In the genomic region with DNA sequence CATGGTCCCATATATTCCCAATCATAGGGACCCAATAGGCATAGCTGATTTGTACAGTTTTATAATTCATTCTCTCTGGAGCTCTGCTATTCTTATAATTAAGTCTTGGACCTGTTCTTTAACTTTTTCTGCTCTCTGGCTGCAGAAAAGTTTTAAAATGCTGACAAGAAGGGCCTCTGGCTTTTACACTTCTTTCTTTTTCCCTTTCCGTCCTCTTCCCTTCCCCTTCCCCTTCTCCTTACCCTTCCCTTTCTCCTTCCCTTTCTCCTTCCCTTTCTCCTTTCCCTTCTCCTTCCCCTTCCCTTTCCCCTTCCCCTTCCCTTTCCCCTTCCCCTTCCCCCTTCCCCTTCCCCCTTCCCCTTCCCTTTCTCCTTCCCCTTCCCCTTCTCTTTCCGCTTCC, we compare ENCODE assay signal across 34 cellular contexts.
"Had no signal": no experiment of that assay in that cellular context is flagged by ENCODE, and none has a peak within 500 bp of the region (broad histone marks: within the 10 kb centered on the region; RNA-seq: fewer than 3 reads in every experiment).

No MANE protein-coding gene starts in this region.

- H3K27me3 ChIP-seq: adrenal gland, ascending aorta, body of pancreas, brain microvascular endothelial cell, breast epithelium, cardiac muscle cell had no signal

- FAIRE-seq: astrocyte, bronchial epithelial cell had no signal

- H3K9me3 ChIP-seq: adrenal gland, ascending aorta, body of pancreas, breast epithelium had no signal

- DNase-seq: activated effector memory CD4-positive, alpha-beta T cell treated with anti-CD3 and anti-CD28 coated beads, Interleukin-2, amount 50 U/mL, for 16 hours; activated effector memory CD4-positive, alpha-beta T cell treated with Interleukin-2 at 50 U/mL for 16 hours; activated gamma-delta T cell; activated gamma-delta T cell treated with Interleukin-2 at 50 U/mL for 16 hours; activated naive CD4-positive, alpha-beta T cell; activated naive CD4-positive, alpha-beta T cell treated with anti-CD3 and anti-CD28 coated beads for 36 hours; activated naive CD4-positive, alpha-beta T cell treated with anti-CD3 and anti-CD28 coated beads, Interleukin-2, amount 10 ng/mL, durations not matched to agents 7 days and 5 days; activated naive CD4-positive, alpha-beta T cell treated with anti-CD3 and anti-CD28 coated beads, Interleukin-2, amount 50 U/mL, for 16 hours; activated naive CD4-positive, alpha-beta T cell treated with Interleukin-2 at 50 U/mL for 16 hours; activated naive CD8-positive, alpha-beta T cell treated with anti-CD3 and anti-CD28 coated beads for 36 hours; activated naive CD8-positive, alpha-beta T cell treated with anti-CD3 and anti-CD28 coated beads, Interleukin-2, amount 10 ng/mL, durations not matched to agents 7 days and 5 days; activated naive CD8-positive, alpha-beta T cell treated with anti-CD3 and anti-CD28 coated beads, Interleukin-2, amount 50 U/mL, for 24 hours; activated T-cell treated with anti-CD3 and anti-CD28 coated beads, Interleukin-2, amount 50 U/mL, for 1 hour; activated T-cell treated with anti-CD3 and anti-CD28 coated beads, Interleukin-2, amount 50 U/mL, for 24 hours; activated T-cell treated with anti-CD3 and anti-CD28 coated beads, Interleukin-2, amount 50 U/mL, for 4 hours; activated T-cell treated with anti-CD3 and anti-CD28 coated beads, Interleukin-2, amount 50 U/mL, for 48 hours; activated T-cell treated with anti-CD3 and anti-CD28 coated beads, Interleukin-2, amount 50 U/mL, for 72 hours; adrenal gland; amniotic stem cell; amygdala; anterior cingulate cortex; aorta; body of pancreas; brain microvascular endothelial cell; caudate nucleus; central memory CD4-positive, alpha-beta T cell; cerebellar nuclear complex had no signal

- ATAC-seq: activated naive CD4-positive, alpha-beta T cell treated with anti-CD3 and anti-CD28 coated beads, Interleukin-2, amount 50 U/mL, for 72 hours; activated naive CD8-positive, alpha-beta T cell treated with anti-CD3 and anti-CD28 coated beads, Interleukin-2, amount 50 U/mL, for 24 hours; activated T-cell treated with anti-CD3 and anti-CD28 coated beads, Interleukin-2, amount 50 U/mL, for 4 hours; activated T-cell treated with anti-CD3 and anti-CD28 coated beads, Interleukin-2, amount 50 U/mL, for 72 hours; activated T-helper 17 cell treated with anti-CD3 and anti-CD28 coated beads, Interleukin-2, amount 50 U/mL, for 72 hours; body of pancreas had no signal

- H3K4me1 ChIP-seq: adrenal gland, ascending aorta, body of pancreas, breast epithelium had no signal

- H3K36me3 ChIP-seq: adrenal gland, ascending aorta, brain microvascular endothelial cell, breast epithelium, cardiac muscle cell had no signal

- H3K27ac ChIP-seq: adrenal gland, ascending aorta, body of pancreas, brain microvascular endothelial cell, breast epithelium, cardiac muscle cell had no signal

- H3K4me3 ChIP-seq: adrenal gland, ascending aorta, body of pancreas, breast epithelium, cardiac muscle cell had no signal
